9 cellular contexts compared by ENCODE assay signal in genomic region chr21:30257773-30258172, GRCh38.
DNase-seq lines count a peak whose midpoint lies in the region; ATAC-seq and TF ChIP-seq lines count a peak whose summit lies in the region.
"Had no signal": no experiment of that assay in that cellular context is flagged by ENCODE, and none has a peak within 500 bp of the region (broad histone marks: within the 10 kb centered on the region; RNA-seq: fewer than 3 reads in every experiment).

No MANE protein-coding gene starts in this region.

- no peak overlapping the region for H3K27ac ChIP-seq in DOHH2 (ENCODE audit: low read depth, low read length)

- no peaks in the 10 kb centered on the region for H3K79me2 ChIP-seq in DOHH2 (ENCODE audit: control insufficient read depth, low read length)

- H3K9me2 ChIP-seq in DOHH2 (replicated peaks; ENCODE audit: control insufficient read depth, low read length), result no peaks in the 10 kb centered on the region

- H4K20me1 ChIP-seq in DOHH2 (ENCODE audit: control insufficient read depth, insufficient read depth, low read depth, low read length), result no peaks in the 10 kb centered on the region

- peak; percentile 35 for TF ChIP-seq CTCF in DOHH2 (IDR thresholded peaks at IDR 0.05; ENCODE audit: low read depth, low read length, poor library complexity, severe bottlenecking)
- TF ChIP-seq CTCF in astrocyte of the spinal cord (IDR thresholded peaks at IDR 0.05; ENCODE audit: low read depth, low read length), result no peak

- no peak overlapping the region for H3K4me2 ChIP-seq in DOHH2 (ENCODE audit: low read length)

- H3K9me3 ChIP-seq in DOHH2 (ENCODE audit: control insufficient read depth, insufficient read depth, low read length), result no peaks in the 10 kb centered on the region

- no peak overlapping the region for H3K4me3 ChIP-seq in DOHH2 (ENCODE audit: low read length)
- no peak overlapping the region for H3K4me3 ChIP-seq in astrocyte of the spinal cord (ENCODE audit: low read depth, low read length)

- no peaks in the 10 kb centered on the region for H3K4me1 ChIP-seq in DOHH2 (ENCODE audit: control insufficient read depth, low read length)

- in situ Hi-C loops in astrocyte of the spinal cord (cut with HindIII; ENCODE audit: low sequenced_read_pairs), result no loop called here

- no peaks in the 10 kb centered on the region for H3F3A ChIP-seq in DOHH2 (ENCODE audit: control insufficient read depth, insufficient read depth)

- H3K36me3 ChIP-seq in DOHH2 (ENCODE audit: control insufficient read depth, low read length), result no peaks in the 10 kb centered on the region

- DNase-seq in LoVo (ENCODE audit: low spot score), result peak; percentile 7
- peak; percentile 1 for DNase-seq in astrocyte of the spinal cord (ENCODE audit: low read depth, low spot score)
- DNase-seq in left kidney (ENCODE audit: low read depth, low spot score), result peak; percentile 37
- no peak for DNase-seq in activated CD4-positive, CD25-positive, alpha-beta regulatory T cell treated with anti-CD3 and anti-CD28 coated beads, Interleukin-2, amount 50 U/mL, for 72 hours
- DNase-seq in stimulated activated CD4-positive, alpha-beta T cell treated with anti-CD3 and anti-CD28 coated beads, Interleukin-2, amount 100 ng/mL, for 48 hours, result no peak
- no peak for DNase-seq in AML-193 (lab: John Stamatoyannopoulos, UW)
- DNase-seq: effector CD4-positive, alpha-beta T cell had no signal

- ATAC-seq in HG03565 (IDR thresholded peaks at IDR 0.05; ENCODE audit: unreplicated experiment), result no peak

- H3K27me3 ChIP-seq in DOHH2 (ENCODE audit: control insufficient read depth, low read length), result no peaks in the 10 kb centered on the region

Comparison
In these comparisons a context has a peak if more than half of its experiments do, and no peak if none do; other contexts are left out.
1. DNase-seq: peak in LoVo (single experiment), astrocyte of the spinal cord (single experiment) and left kidney (single experiment); none in activated CD4-positive, CD25-positive, alpha-beta regulatory T cell treated with anti-CD3 and anti-CD28 coated beads, Interleukin-2, amount 50 U/mL, for 72 hours (single experiment), stimulated activated CD4-positive, alpha-beta T cell treated with anti-CD3 and anti-CD28 coated beads, Interleukin-2, amount 100 ng/mL, for 48 hours (0 of 2) and AML-193 (0 of 2).